ENCODE assay signal across 8 cellular contexts in genomic region chr1:85278853-85279314, GRCh38. TPM values are rescaled to one million over a fixed set of nuclear protein-coding genes. Genes with fewer than 3 reads are reported as not detected.
DNase-seq lines count a peak whose midpoint lies in the region; ATAC-seq and TF ChIP-seq lines count a peak whose summit lies in the region.

No MANE protein-coding gene starts in this region.

- H3K27ac ChIP-seq in spleen, result peak overlapping the region in 7 of 8 donors; percentile 27 to 73 (median 49)

- H3K27me3 Mint-ChIP-seq in activated CD8-positive, alpha-beta T cell treated with anti-CD3 and anti-CD28 coated beads, Interleukin-2, amount 10 ng/mL, durations not matched to agents 7 days and 5 days (ENCODE audit: low read depth), result peaks cover 8% of the 10 kb centered on the region

- H3K4me1 ChIP-seq in spleen, result peaks cover 20 to 49% (median 33%) of the 10 kb centered on the region in 6 donors

- no peak for ATAC-seq in activated CD8-positive, alpha-beta T cell treated with anti-CD3 and anti-CD28 coated beads, Interleukin-2, amount 10 ng/mL, durations not matched to agents 7 days and 5 days
- no peak for ATAC-seq in HG02840 (IDR thresholded peaks at IDR 0.05; ENCODE audit: low FRiP score, unreplicated experiment)
- no peak for ATAC-seq in GM18511 (IDR thresholded peaks at IDR 0.05; ENCODE audit: unreplicated experiment)
- no peak for ATAC-seq in HG02571 (IDR thresholded peaks at IDR 0.05; ENCODE audit: unreplicated experiment)

- H3K4me1 Mint-ChIP-seq in activated CD8-positive, alpha-beta T cell treated with anti-CD3 and anti-CD28 coated beads, Interleukin-2, amount 10 ng/mL, durations not matched to agents 7 days and 5 days (ENCODE audit: low read depth), result peaks cover 35% of the 10 kb centered on the region

- no peak for TF ChIP-seq CTCF in GM10266 (IDR thresholded peaks at IDR 0.05; ENCODE audit: control insufficient read depth, insufficient read depth, low read depth, missing control alignments)
- no peak for TF ChIP-seq CTCF in spleen (IDR thresholded peaks at IDR 0.05 in 8 of 11, conservative IDR thresholded peaks at IDR 0.05 in 3 of 11)

- CTCF ChIA-PET in activated CD8-positive, alpha-beta T cell treated with anti-CD3 and anti-CD28 coated beads, Interleukin-2, amount 10 ng/mL, durations not matched to agents 7 days and 5 days (lab: Charles Lee), result interaction anchor here (1.1 to 1.3 kb wide), 3 partner anchors 19 to 334 kb away, joined by 3 to 6 read pairs (median 3); no protein-coding TSS in a partner anchor

- peak overlapping the region; percentile 25 for H3K27ac Mint-ChIP-seq in activated CD8-positive, alpha-beta T cell treated with anti-CD3 and anti-CD28 coated beads, Interleukin-2, amount 10 ng/mL, durations not matched to agents 7 days and 5 days

- POLR2A ChIA-PET in activated CD8-positive, alpha-beta T cell treated with anti-CD3 and anti-CD28 coated beads, Interleukin-2, amount 10 ng/mL, durations not matched to agents 7 days and 5 days (lab: Charles Lee), result no interaction called here

- no peak for TF ChIP-seq POLR2A in spleen (IDR thresholded peaks at IDR 0.05)

- peak overlapping the region; percentile 3 for H3K4me3 Mint-ChIP-seq in activated CD8-positive, alpha-beta T cell treated with anti-CD3 and anti-CD28 coated beads, Interleukin-2, amount 10 ng/mL, durations not matched to agents 7 days and 5 days

- DNase-seq in GM10266 (ENCODE audit: extremely low spot score), result peak; percentile 40
- peak; percentile 93 for DNase-seq in HS-5 (ENCODE audit: low read depth)
- DNase-seq in activated CD8-positive, alpha-beta T cell treated with anti-CD3 and anti-CD28 coated beads, Interleukin-2, amount 10 ng/mL, durations not matched to agents 7 days and 5 days, result peak; percentile 48
- peak; percentile 86 for DNase-seq in fibroblast of the conjunctiva (ENCODE audit: low read depth)
- no peak for DNase-seq in spleen

- no peaks in the 10 kb centered on the region for H3K9me3 Mint-ChIP-seq in activated CD8-positive, alpha-beta T cell treated with anti-CD3 and anti-CD28 coated beads, Interleukin-2, amount 10 ng/mL, durations not matched to agents 7 days and 5 days (ENCODE audit: insufficient read depth)

- peaks cover 11% of the 10 kb centered on the region for H3K36me3 Mint-ChIP-seq in activated CD8-positive, alpha-beta T cell treated with anti-CD3 and anti-CD28 coated beads, Interleukin-2, amount 10 ng/mL, durations not matched to agents 7 days and 5 days (ENCODE audit: low read depth)

- H3K27me3 ChIP-seq in spleen (replicated peaks in 1 of 7), result peaks cover 0 to 6% (median 0%) of the 10 kb centered on the region in 7 donors

- no peaks in the 10 kb centered on the region for H3K36me3 ChIP-seq in spleen

- H3K4me3 ChIP-seq in spleen, result peak overlapping the region in 1 of 8 donors; percentile 12

- no peaks in the 10 kb centered on the region for H3K9me3 ChIP-seq in spleen

- WGBS in spleen, 5 donors, result 2 to 9% (median 6%) methylated on average over 2 of the region's 2 CpGs

- intact Hi-C loops in spleen (cut with DNase I; ENCODE audit: low total_unique reads), result no loop called here

RNA-seq across cellular contexts. Expression of gene BCL10, which starts 2.5 kb away (rescaled TPM):
- total RNA-seq in activated CD8-positive, alpha-beta T cell treated with anti-CD3 and anti-CD28 coated beads, Interleukin-2, amount 10 ng/mL, durations not matched to agents 7 days and 5 days, result 10 to 100 TPM; 26.4 to 27.0 TPM
- 10 to 100 TPM; 27.4 to 45.1 (median 38.1) TPM for total RNA-seq in spleen
- polyA plus RNA-seq in spleen, result 10 to 100 TPM; 10.5 to 14.4 (median 11.0) TPM

RNA-seq across cellular contexts. Expression of gene C1orf52, which starts 19.4 kb away (rescaled TPM):
- 10 to 100 TPM; 25.5 to 29.5 TPM for total RNA-seq in activated CD8-positive, alpha-beta T cell treated with anti-CD3 and anti-CD28 coated beads, Interleukin-2, amount 10 ng/mL, durations not matched to agents 7 days and 5 days
- 10 to 100 TPM; 16.2 to 28.4 (median 21.1) TPM for total RNA-seq in spleen
- polyA plus RNA-seq in spleen, result 10 to 100 TPM; 19.6 to 29.7 (median 24.8) TPM
